12 cellular contexts compared by ENCODE assay signal in genomic region chr20:19978511-19979210, GRCh38. TPM values are rescaled to one million over a fixed set of nuclear protein-coding genes. Genes with fewer than 3 reads are reported as not detected.
DNase-seq lines count a peak whose midpoint lies in the region; ATAC-seq and TF ChIP-seq lines count a peak whose summit lies in the region.
"Had no signal": no experiment of that assay in that cellular context is flagged by ENCODE, and none has a peak within 500 bp of the region (broad histone marks: within the 10 kb centered on the region; RNA-seq: fewer than 3 reads in every experiment).

No MANE protein-coding gene starts in this region.

- H3K4me1 ChIP-seq in ascending aorta (peaks cover 19 to 57% of the 10 kb centered on the region in 2 donors), cardiac muscle cell (ENCODE audit: low read depth) (peaks cover 49% of the 10 kb centered on the region), psoas muscle (peaks cover 71% of the 10 kb centered on the region)
- H3K4me1 ChIP-seq in CD8-positive, alpha-beta memory T cell (ENCODE audit: insufficient read depth, low read length): no peaks in the 10 kb centered on the region

- peak overlapping the region in 1 of 2 donors; percentile 69 for H3K4me3 ChIP-seq in ascending aorta
- H3K4me3 ChIP-seq in cardiac muscle cell: no peak overlapping the region
- H3K4me3 ChIP-seq in psoas muscle: peak overlapping the region; percentile 64
- no peak overlapping the region for H3K4me3 ChIP-seq in CD8-positive, alpha-beta memory T cell (ENCODE audit: low read length)

- H3K27ac ChIP-seq in ascending aorta (peak overlapping the region; percentile 90), cardiac muscle cell (peak overlapping the region; percentile 97), psoas muscle (peak overlapping the region; percentile 91)
- no peak overlapping the region for H3K27ac ChIP-seq in CD8-positive, alpha-beta memory T cell (ENCODE audit: low read depth, low read length)

- H3K4me3 Mint-ChIP-seq in CD8-positive, alpha-beta memory T cell: no peak overlapping the region

- H3K27me3 Mint-ChIP-seq in CD8-positive, alpha-beta memory T cell: peaks cover 6 to 25% of the 10 kb centered on the region in 2 donors

- in situ Hi-C loops in ACHN (cut with HindIII; ENCODE audit: low pct_ligation_motif_present, low pct_unique_long_range_greater_than_20kb, low sequenced_read_pairs): no loop called here

- POLR2A ChIA-PET in CD8-positive, alpha-beta memory T cell (lab: Charles Lee): no interaction called here

- H3K36me3 ChIP-seq in ascending aorta (no peaks in the 10 kb centered on the region), cardiac muscle cell (no peaks in the 10 kb centered on the region), psoas muscle (ENCODE audit: insufficient read depth in 1 of 2, low read depth in 1 of 2) (peaks cover 0 to 7% of the 10 kb centered on the region in 2 donors)
- H3K36me3 ChIP-seq in CD8-positive, alpha-beta memory T cell (ENCODE audit: insufficient read depth, low read length): no peaks in the 10 kb centered on the region

- no peaks in the 10 kb centered on the region for H3K9me3 ChIP-seq in ascending aorta
- H3K9me3 ChIP-seq in cardiac muscle cell (ENCODE audit: low read depth): no peaks in the 10 kb centered on the region
- H3K9me3 ChIP-seq in psoas muscle: no peaks in the 10 kb centered on the region
- no peaks in the 10 kb centered on the region for H3K9me3 ChIP-seq in CD8-positive, alpha-beta memory T cell (ENCODE audit: low read length)

- TF ChIP-seq CTCF in ascending aorta (IDR thresholded peaks at IDR 0.05) (no peak), cardiac muscle cell (IDR thresholded peaks at IDR 0.05; ENCODE audit: low read depth, low read length) (no peak), psoas muscle (IDR thresholded peaks at IDR 0.05) (no peak)

- 40 to 50% (median 44%) methylated on average over 6 of the region's 6 CpGs for WGBS in psoas muscle, 3 donors

- CTCF ChIA-PET in CD8-positive, alpha-beta memory T cell (lab: Charles Lee): no interaction called here

- ATAC-seq in psoas muscle (no peak), GM21423 (IDR thresholded peaks at IDR 0.05; ENCODE audit: unreplicated experiment) (no peak), GM19455 (IDR thresholded peaks at IDR 0.05; ENCODE audit: unreplicated experiment) (no peak)

- no peaks in the 10 kb centered on the region for H3K36me3 Mint-ChIP-seq in CD8-positive, alpha-beta memory T cell

- intact Hi-C loops in ascending aorta (cut with DNase I) (loop anchor here (5.0 kb wide), 1 partner anchor 91 kb away; no protein-coding TSS in a partner anchor), psoas muscle (cut with DNase I) (no loop called here)

- H3K27me3 ChIP-seq in ascending aorta (no peaks in the 10 kb centered on the region), cardiac muscle cell (no peaks in the 10 kb centered on the region), psoas muscle (ENCODE audit: insufficient read depth in 3 of 3, low read length in 2 of 3) (no peaks in the 10 kb centered on the region)
- no peaks in the 10 kb centered on the region for H3K27me3 ChIP-seq in CD8-positive, alpha-beta memory T cell (ENCODE audit: insufficient read depth, low read length, poor library complexity, severe bottlenecking)

- DNase-seq in ACHN (peak; percentile 21), ascending aorta (ENCODE audit: low spot score in 2 of 2) (no peak), cardiac muscle cell (ENCODE audit: low read depth in 1 of 2, low spot score in 1 of 2) (no peak), psoas muscle (peak in 1 of 2 donors; percentile 45), DMS 273 treated with DMSO at 0.1 percent for 48 hours (lab: John Stamatoyannopoulos, UW) (no peak)
- DNase-seq in CD8-positive, alpha-beta memory T cell: no peak
- DNase-seq: activated CD4-positive, alpha-beta T cell treated with anti-CD3 and anti-CD28 coated beads for 4 hours; EL; mesendoderm; SW 1271 had no signal

- H3K27ac Mint-ChIP-seq in CD8-positive, alpha-beta memory T cell: peak overlapping the region in 1 of 8 donors; percentile 24

- peaks cover 10 to 24% (median 16%) of the 10 kb centered on the region in 3 donors for H3K4me1 Mint-ChIP-seq in CD8-positive, alpha-beta memory T cell

- peaks cover 0 to 8% (median 0%) of the 10 kb centered on the region in 5 donors for H3K9me3 Mint-ChIP-seq in CD8-positive, alpha-beta memory T cell

RNA-seq across cellular contexts. Expression of gene NAA20, which starts 38.5 kb away (rescaled TPM):
- total RNA-seq in ascending aorta (2.7 TPM), cardiac muscle cell (40.6 and 41.4 TPM in 2 replicates), psoas muscle (100 to 1,000 TPM in 1 of 4 donors, 10 to 100 TPM in 3; 64.2 to 121 (median 89.5) TPM)
- polyA plus RNA-seq in cardiac muscle cell (142 and 145 TPM in 2 replicates), psoas muscle (100 to 1,000 TPM in 2 of 3 donors, 10 to 100 TPM in 1; 95.4 to 114 (median 112) TPM)
- 10 to 100 TPM; 98.8 to 99.6 TPM for total RNA-seq in CD8-positive, alpha-beta memory T cell
- polyA plus RNA-seq in CD8-positive, alpha-beta memory T cell: 69.8 TPM

Comparison
In these comparisons a context has a peak if more than half of its experiments do, and no peak if none do; other contexts are left out.
1. RNA of gene NAA20, which starts 38.5 kb away (total RNA-seq): 98.8 to 99.6 TPM in CD8-positive, alpha-beta memory T cell, 64.2 to 121 TPM in psoas muscle and 40.6 to 41.4 TPM in cardiac muscle cell; 2.7 TPM in ascending aorta (single experiment); every median in the first group is over 10 times any median in the second.